ENCODE assay signal across 18 cellular contexts in genomic region chr9:136761545-136761981, GRCh38. TPM values are rescaled to one million over a fixed set of nuclear protein-coding genes. Genes with fewer than 3 reads are reported as not detected.
DNase-seq lines count a peak whose midpoint lies in the region; ATAC-seq, FAIRE-seq and TF ChIP-seq lines count a peak whose summit lies in the region.
"Had no signal": no experiment of that assay in that cellular context is flagged by ENCODE, and none has a peak within 500 bp of the region (broad histone marks: within the 10 kb centered on the region; RNA-seq: fewer than 3 reads in every experiment).

No MANE protein-coding gene starts in this region.

- TF ChIP-seq RAD21 in K562 (CRISPR knock-in tag; conservative IDR thresholded peaks at IDR 0.05 in 1 of 2, IDR thresholded peaks at IDR 0.05 in 1 of 2): no peak

- peak overlapping the region in 1 of 2 experiments; percentile 76; a peak in 2 of 4 replicates for H3K9ac ChIP-seq in K562 (ENCODE audit: insufficient read depth in 1 of 2, low read depth in 2 of 2, low read length in 2 of 2)
- H3K9ac ChIP-seq: SK-N-SH had no signal

- intact Hi-C loops in cardiac septum (cut with DNase I): no loop called here
- intact Hi-C loops in heart right ventricle (cut with DNase I): no loop called here
- intact Hi-C loops in K562 (cut with micrococcal nuclease): no loop called here
- intact Hi-C loops in lower lobe of right lung (cut with DNase I): no loop called here
- intact Hi-C loops in aorta (cut with DNase I): no loop called here

- H3K4me1 ChIP-seq in heart right ventricle (peaks cover 0 to 32% (median 8%) of the 10 kb centered on the region in 9 donors), K562 (replicated peaks in 1 of 2; ENCODE audit: control insufficient read depth in 2 of 2, insufficient read depth in 2 of 2, low read length in 2 of 2) (peaks cover 8 to 78% of the 10 kb centered on the region in 2 experiments; a peak in 4 of 5 replicates), lower lobe of right lung (no peaks in the 10 kb centered on the region), aorta (ENCODE audit: control insufficient read depth in 1 of 2, insufficient read depth in 2 of 2, low read length in 2 of 2) (no peaks in the 10 kb centered on the region)

- peak; percentile 64 for DNase-seq in cardiac septum (ENCODE audit: low spot score)
- DNase-seq in heart right ventricle: no peak
- peak in 1 of 4 experiments; percentile 42 for DNase-seq in K562 (ENCODE audit: extremely low read depth in 1 of 4, low spot score in 3 of 4)
- DNase-seq in lower lobe of right lung: peak; percentile 34
- peak; percentile 26 to 34 for DNase-seq in aorta
- DNase-seq in AG20443 (ENCODE audit: low spot score): no peak
- no peak for DNase-seq in H54 (ENCODE audit: insufficient read length, low spot score)
- no peak for DNase-seq in DMS114 treated with DMSO at 0.1 percent for 48 hours (lab: John Stamatoyannopoulos, UW; ENCODE audit: unreplicated experiment)
- DNase-seq: 8988T; CD8-positive, alpha-beta T cell; NCI-H1417 treated with DMSO at 0.1 percent for 48 hours; NCI-H187 treated with DMSO at 0.1 percent for 48 hours; NCI-H524 treated with DMSO at 0.1 percent for 48 hours; SHP77 treated with DMSO at 0.1 percent for 48 hours had no signal

- H3K4me2 ChIP-seq in K562 (ENCODE audit: insufficient read depth, low read length): no peak overlapping the region

- BruUV-seq in K562 (replicated peaks; lab: Mats Ljungman, UMichigan): no TSS peak

- no peak for TF ChIP-seq EP300 in K562 (IDR thresholded peaks at IDR 0.05; ENCODE audit: low read length)

- no peak for FAIRE-seq in K562 (lab: Jason Lieb, UNC)
- FAIRE-seq in H54 (lab: Jason Lieb, UNC): no peak

- no peaks in the 10 kb centered on the region for H3K79me2 ChIP-seq in K562 (ENCODE audit: control insufficient read depth, insufficient read depth, low read length)

- no peaks in the 10 kb centered on the region for H4K20me1 ChIP-seq in K562 (replicated peaks; ENCODE audit: control insufficient read depth, insufficient read depth, low read length)

- WGBS in heart right ventricle, 2 donors: 82 to 83% methylated on average over 13 of the region's 13 CpGs
- WGBS in K562 (ENCODE audit: insufficient coverage, low coverage, missing lambda C conversion rate): 37% methylated on average over 5 of the region's 13 CpGs
- 81 to 88% methylated on average over 11 to 13 of the region's 13 CpGs for WGBS in aorta, 2 donors

- no peak for TF ChIP-seq CTCF in heart right ventricle (IDR thresholded peaks at IDR 0.05)
- TF ChIP-seq CTCF in K562 (IDR thresholded peaks at IDR 0.05 in 2 of 3, conservative IDR thresholded peaks at IDR 0.05 in 1 of 3; ENCODE audit: insufficient read depth in 2 of 3, low read depth in 1 of 3, low read length in 3 of 3): no peak
- TF ChIP-seq CTCF in lower lobe of right lung (IDR thresholded peaks at IDR 0.05): no peak

- ATAC-seq in heart right ventricle (no peak), K562 (no peak), lower lobe of right lung (no peak), aorta (ENCODE audit: low FRiP score) (no peak)
- ATAC-seq: CD8-positive, alpha-beta T cell had no signal

- in situ Hi-C loops in K562 (cut with MboI): no loop called here

- no peaks in the 10 kb centered on the region for H3K9me1 ChIP-seq in K562 (ENCODE audit: control insufficient read depth, insufficient read depth, low read length)

- no peaks in the 10 kb centered on the region for H3K9me3 ChIP-seq in heart right ventricle
- H3K9me3 ChIP-seq in K562 (replicated peaks; ENCODE audit: control insufficient read depth, insufficient read depth, low read depth, low read length): no peaks in the 10 kb centered on the region
- no peaks in the 10 kb centered on the region for H3K9me3 ChIP-seq in lower lobe of right lung
- H3K9me3 ChIP-seq in aorta (ENCODE audit: control insufficient read depth, low read length): no peaks in the 10 kb centered on the region
- H3K9me3 ChIP-seq: SK-N-SH had no signal

- H3K4me3 ChIP-seq in heart right ventricle (no peak overlapping the region), K562 (no peak overlapping the region), lower lobe of right lung (no peak overlapping the region), aorta (ENCODE audit: low read length in 2 of 2) (no peak overlapping the region)

- H3K27ac ChIP-seq in heart right ventricle (no peak overlapping the region), K562 (ENCODE audit: extremely low read depth, low read depth, low read length) (no peak overlapping the region), lower lobe of right lung (no peak overlapping the region), aorta (ENCODE audit: low read depth in 1 of 2, low read length in 2 of 2) (no peak overlapping the region)

- POLR2A ChIA-PET in K562 (lab: Yijun Ruan, JAX): interaction anchor here (0.5 to 1.6 kb wide), 3 partner anchors 10 to 1209 kb away, joined by 3 to 6 read pairs (median 3); no protein-coding TSS in a partner anchor

- H2AFZ ChIP-seq in K562 (ENCODE audit: low read depth, low read length): no peak overlapping the region

- H3K36me3 ChIP-seq in heart right ventricle (no peaks in the 10 kb centered on the region), K562 (ENCODE audit: control insufficient read depth, insufficient read depth, low read length) (no peaks in the 10 kb centered on the region), lower lobe of right lung (no peaks in the 10 kb centered on the region), aorta (ENCODE audit: control insufficient read depth in 1 of 2, insufficient read depth in 2 of 2, low read length in 1 of 2) (no peaks in the 10 kb centered on the region)

- H3K27me3 ChIP-seq in heart right ventricle (peaks cover 0 to 24% (median 4%) of the 10 kb centered on the region in 7 donors), K562 (ENCODE audit: control insufficient read depth in 2 of 2, insufficient read depth in 2 of 2, low read length in 2 of 2) (no peaks in the 10 kb centered on the region), lower lobe of right lung (ENCODE audit: low read depth) (peaks cover 16% of the 10 kb centered on the region), aorta (ENCODE audit: control insufficient read depth in 1 of 2, insufficient read depth in 2 of 2, low read length in 1 of 2) (no peaks in the 10 kb centered on the region)

- CTCF ChIA-PET in K562 (lab: Yijun Ruan, JAX; ENCODE audit: low intra/inter-chr PET ratio): no interaction called here

- TF ChIP-seq POLR2A in K562 (conservative IDR thresholded peaks at IDR 0.05) (no peak), H54 (IDR thresholded peaks at IDR 0.05; ENCODE audit: low read depth, low read length) (no peak)

RNA-seq across cellular contexts. Expression of gene LCN15, which starts 2.8 kb away (rescaled TPM):
- total RNA-seq in cardiac septum (not detected), heart right ventricle (10 to 100 TPM in 1 of 10 donors, 1 to 10 TPM in 1, under 1 TPM in 1, not detected in 7; 0.85 to 20.1 (median 1.3) TPM), K562 (2014; rRNA removed) (not detected in 2 replicates), K562 (2014; rRNA removed; fragmentation: Illumina TruSeq; extraction: Trizol) (not detected in 2 replicates), K562 (2015; rRNA removed; fragmentation: Illumina TruSeq; extraction: Trizol) (not detected in 2 replicates), K562 (2021) (not detected in 2 replicates), lower lobe of right lung (not detected), aorta (not detected)
- polyA plus RNA-seq in heart right ventricle (1 to 10 TPM; 1.0 to 6.1 TPM), K562 (2011; rRNA removed) (0.11 TPM in 1 of 2 replicates, not detected in the other), K562 (2014; fragmentation: Illumina TruSeq; extraction: Trizol) (not detected in 2 replicates), K562 (2014; fragmentation: Nextera tagmentation; extraction: Ambion mirVana) (not detected), K562 (2014; rRNA removed) (0.13 and 0.66 TPM in 2 replicates), aorta (under 1 TPM in 1 of 2 donors, not detected in 1; 0.88 TPM)
- 0.37 TPM in 1 of 2 replicates, not detected in the other for total RNA-seq in K562 (2011; cell fraction: chromatin; rRNA removed; ENCODE audit: low replicate concordance)
- 0.13 and 0.33 TPM in 2 replicates for total RNA-seq in K562 (2011; cell fraction: nucleolus; rRNA removed)
- 0.22 and 0.38 TPM in 2 replicates for total RNA-seq in K562 (2011; cell fraction: nucleoplasm; rRNA removed)
- 0.15 and 0.18 TPM in 2 replicates for polyA plus RNA-seq in K562 (2011; cell fraction: cytosol; rRNA removed)
- polyA plus RNA-seq in K562 (2011; cell fraction: nucleus; rRNA removed): 0.30 and 0.37 TPM in 2 replicates
- polyA plus RNA-seq in K562 (2012): 0.24 TPM in 1 of 2 replicates, not detected in the other
- polyA minus RNA-seq in K562 (2011; rRNA and poly(A)+ RNA removed): not detected in 2 replicates
- polyA minus RNA-seq in K562 (2011; cell fraction: cytosol; rRNA and poly(A)+ RNA removed): not detected in 2 replicates
- polyA minus RNA-seq in K562 (2011; cell fraction: nucleus; rRNA and poly(A)+ RNA removed): 0.11 TPM in 1 of 2 replicates, not detected in the other
- total RNA-seq: Calu3; CD8-positive, alpha-beta T cell; M059J had no signal
- polyA plus RNA-seq: BJ had no signal

RNA-seq across cellular contexts. Expression of gene LCN8, which starts 3.5 kb away (rescaled TPM):
- total RNA-seq in cardiac septum (not detected), heart right ventricle (not detected), K562 (2014; rRNA removed) (not detected in 2 replicates), K562 (2014; rRNA removed; fragmentation: Illumina TruSeq; extraction: Trizol) (not detected in 2 replicates), K562 (2015; rRNA removed; fragmentation: Illumina TruSeq; extraction: Trizol) (not detected in 2 replicates), K562 (2021) (not detected in 2 replicates), lower lobe of right lung (not detected), aorta (not detected)
- polyA plus RNA-seq in heart right ventricle (not detected), K562 (2011; rRNA removed) (not detected in 2 replicates), K562 (2014; fragmentation: Illumina TruSeq; extraction: Trizol) (not detected in 2 replicates), K562 (2014; fragmentation: Nextera tagmentation; extraction: Ambion mirVana) (not detected), K562 (2014; rRNA removed) (not detected in 2 replicates), aorta (under 1 TPM in 1 of 2 donors, not detected in 1; 0.10 TPM)
- 0.14 TPM in 1 of 2 replicates, not detected in the other for total RNA-seq in K562 (2011; cell fraction: chromatin; rRNA removed; ENCODE audit: low replicate concordance)
- total RNA-seq in K562 (2011; cell fraction: nucleolus; rRNA removed): not detected in 2 replicates
- total RNA-seq in K562 (2011; cell fraction: nucleoplasm; rRNA removed): not detected in 2 replicates
- polyA plus RNA-seq in K562 (2011; cell fraction: cytosol; rRNA removed): not detected in 2 replicates
- polyA plus RNA-seq in K562 (2011; cell fraction: nucleus; rRNA removed): not detected in 2 replicates
- not detected in 2 replicates for polyA plus RNA-seq in K562 (2012)
- not detected in 2 replicates for polyA minus RNA-seq in K562 (2011; rRNA and poly(A)+ RNA removed)
- polyA minus RNA-seq in K562 (2011; cell fraction: cytosol; rRNA and poly(A)+ RNA removed): not detected in 2 replicates
- not detected in 2 replicates for polyA minus RNA-seq in K562 (2011; cell fraction: nucleus; rRNA and poly(A)+ RNA removed)
- total RNA-seq: Calu3; CD8-positive, alpha-beta T cell; M059J had no signal
- polyA plus RNA-seq: BJ, SK-N-SH had no signal

RNA-seq across cellular contexts. Expression of gene LCN6, which starts 13.2 kb away (rescaled TPM):
- total RNA-seq in cardiac septum: 4.5 TPM
- total RNA-seq in heart right ventricle: 10 to 100 TPM in 3 of 10 donors, 1 to 10 TPM in 7; 1.5 to 76.8 (median 3.5) TPM
- 100 to 1,000 TPM in 1 of 2 donors, 10 to 100 TPM in 1; 95.6 to 261 TPM for polyA plus RNA-seq in heart right ventricle
- total RNA-seq in K562 (2011; cell fraction: chromatin; rRNA removed; ENCODE audit: low replicate concordance): 0.86 TPM in 1 of 2 replicates, not detected in the other
- 0.67 and 1.6 TPM in 2 replicates for total RNA-seq in K562 (2011; cell fraction: nucleolus; rRNA removed)
- 0.81 TPM in 1 of 2 replicates, not detected in the other for total RNA-seq in K562 (2011; cell fraction: nucleoplasm; rRNA removed)
- 0.45 and 0.57 TPM in 2 replicates for total RNA-seq in K562 (2014; rRNA removed)
- total RNA-seq in K562 (2014; rRNA removed; fragmentation: Illumina TruSeq; extraction: Trizol): 0.33 TPM in 1 of 2 replicates, not detected in the other
- not detected in 2 replicates for total RNA-seq in K562 (2015; rRNA removed; fragmentation: Illumina TruSeq; extraction: Trizol)
- total RNA-seq in K562 (2021): not detected in 2 replicates
- 0.42 TPM in 1 of 2 replicates, not detected in the other for polyA plus RNA-seq in K562 (2011; rRNA removed)
- 0.98 TPM in 1 of 2 replicates, not detected in the other for polyA plus RNA-seq in K562 (2011; cell fraction: cytosol; rRNA removed)
- 4.3 TPM in 1 of 2 replicates, not detected in the other for polyA plus RNA-seq in K562 (2011; cell fraction: nucleus; rRNA removed)
- polyA plus RNA-seq in K562 (2012): 0.12 TPM in 1 of 2 replicates, not detected in the other
- polyA plus RNA-seq in K562 (2014; fragmentation: Illumina TruSeq; extraction: Trizol): not detected in 2 replicates
- under 1 TPM in 1 of 2 experiments, not detected in 1; 0.10 TPM for polyA plus RNA-seq in K562 (2014; fragmentation: Nextera tagmentation; extraction: Ambion mirVana)
- polyA plus RNA-seq in K562 (2014; rRNA removed): 2.2 TPM in 1 of 2 replicates, not detected in the other
- polyA minus RNA-seq in K562 (2011; rRNA and poly(A)+ RNA removed): not detected in 2 replicates
- not detected in 2 replicates for polyA minus RNA-seq in K562 (2011; cell fraction: cytosol; rRNA and poly(A)+ RNA removed)
- not detected in 2 replicates for polyA minus RNA-seq in K562 (2011; cell fraction: nucleus; rRNA and poly(A)+ RNA removed)
- 2.9 TPM for total RNA-seq in lower lobe of right lung
- total RNA-seq in aorta: 10 to 100 TPM; 17.4 to 24.2 TPM
- 1 to 10 TPM in 1 of 2 donors, not detected in 1; 2.5 TPM for polyA plus RNA-seq in aorta
- total RNA-seq: Calu3; CD8-positive, alpha-beta T cell; M059J had no signal
- polyA plus RNA-seq: BJ, SK-N-SH had no signal

RNA-seq across cellular contexts. Expression of gene LCN10, which starts 18.8 kb away (rescaled TPM):
- total RNA-seq in cardiac septum: 3.3 TPM
- total RNA-seq in heart right ventricle: 10 to 100 TPM in 3 of 10 donors, 1 to 10 TPM in 4, under 1 TPM in 3; 0.44 to 28.7 (median 1.7) TPM
- polyA plus RNA-seq in heart right ventricle: 100 to 1,000 TPM in 1 of 2 donors, 10 to 100 TPM in 1; 34.0 to 144 TPM
- total RNA-seq in K562 (2011; cell fraction: chromatin; rRNA removed; ENCODE audit: low replicate concordance): 0.44 TPM in 1 of 2 replicates, not detected in the other
- total RNA-seq in K562 (2011; cell fraction: nucleolus; rRNA removed): 0.17 and 0.26 TPM in 2 replicates
- 0.44 TPM in 1 of 2 replicates, not detected in the other for total RNA-seq in K562 (2011; cell fraction: nucleoplasm; rRNA removed)
- total RNA-seq in K562 (2014; rRNA removed): 0.12 TPM in 1 of 2 replicates, not detected in the other
- not detected in 2 replicates for total RNA-seq in K562 (2014; rRNA removed; fragmentation: Illumina TruSeq; extraction: Trizol)
- total RNA-seq in K562 (2015; rRNA removed; fragmentation: Illumina TruSeq; extraction: Trizol): 0.11 TPM in 1 of 2 replicates, not detected in the other
- 0.29 TPM in 1 of 2 replicates, not detected in the other for total RNA-seq in K562 (2021)
- polyA plus RNA-seq in K562 (2011; rRNA removed): 0.11 and 0.14 TPM in 2 replicates
- 0.35 and 0.42 TPM in 2 replicates for polyA plus RNA-seq in K562 (2011; cell fraction: cytosol; rRNA removed)
- polyA plus RNA-seq in K562 (2011; cell fraction: nucleus; rRNA removed): 0.10 and 1.1 TPM in 2 replicates
- 0.14 TPM in 1 of 2 replicates, not detected in the other for polyA plus RNA-seq in K562 (2012)
- polyA plus RNA-seq in K562 (2014; fragmentation: Illumina TruSeq; extraction: Trizol): 0.11 and 0.21 TPM in 2 replicates
- under 1 TPM in 1 of 2 experiments, not detected in 1; 0.10 TPM for polyA plus RNA-seq in K562 (2014; fragmentation: Nextera tagmentation; extraction: Ambion mirVana)
- 0.16 TPM in 1 of 2 replicates, not detected in the other for polyA plus RNA-seq in K562 (2014; rRNA removed)
- polyA minus RNA-seq in K562 (2011; rRNA and poly(A)+ RNA removed): 0.14 TPM in 1 of 2 replicates, not detected in the other
- polyA minus RNA-seq in K562 (2011; cell fraction: cytosol; rRNA and poly(A)+ RNA removed): not detected in 2 replicates
- polyA minus RNA-seq in K562 (2011; cell fraction: nucleus; rRNA and poly(A)+ RNA removed): 0.40 TPM in 1 of 2 replicates, not detected in the other
- 2.5 TPM for total RNA-seq in lower lobe of right lung
- total RNA-seq in aorta: 10 to 100 TPM; 11.4 to 13.4 TPM
- 1 to 10 TPM in 1 of 2 donors, under 1 TPM in 1; 0.25 to 2.1 TPM for polyA plus RNA-seq in aorta
- total RNA-seq: M059J had no signal
- polyA plus RNA-seq: BJ, SK-N-SH had no signal

RNA-seq across cellular contexts. Expression of gene TMEM141, which starts 29.6 kb away (rescaled TPM):
- total RNA-seq in cardiac septum: 62.5 TPM
- 10 to 100 TPM; 48.1 to 83.4 (median 61.8) TPM for total RNA-seq in heart right ventricle
- polyA plus RNA-seq in heart right ventricle: 100 to 1,000 TPM in 1 of 2 donors, 10 to 100 TPM in 1; 95.6 to 107 TPM
- 14.3 and 58.8 TPM in 2 replicates for total RNA-seq in K562 (2011; cell fraction: chromatin; rRNA removed; ENCODE audit: low replicate concordance)
- 81.7 and 85.9 TPM in 2 replicates for total RNA-seq in K562 (2011; cell fraction: nucleolus; rRNA removed)
- total RNA-seq in K562 (2011; cell fraction: nucleoplasm; rRNA removed): 50.0 and 50.2 TPM in 2 replicates
- total RNA-seq in K562 (2014; rRNA removed): 113 and 143 TPM in 2 replicates
- total RNA-seq in K562 (2014; rRNA removed; fragmentation: Illumina TruSeq; extraction: Trizol): 36.2 and 53.6 TPM in 2 replicates
- 68.9 and 69.5 TPM in 2 replicates for total RNA-seq in K562 (2015; rRNA removed; fragmentation: Illumina TruSeq; extraction: Trizol)
- 78.7 and 94.7 TPM in 2 replicates for total RNA-seq in K562 (2021)
- polyA plus RNA-seq in K562 (2011; rRNA removed): 74.8 and 80.1 TPM in 2 replicates
- polyA plus RNA-seq in K562 (2011; cell fraction: cytosol; rRNA removed): 132 and 164 TPM in 2 replicates
- 87.8 and 100 TPM in 2 replicates for polyA plus RNA-seq in K562 (2011; cell fraction: nucleus; rRNA removed)
- 76.7 and 87.0 TPM in 2 replicates for polyA plus RNA-seq in K562 (2012)
- polyA plus RNA-seq in K562 (2014; fragmentation: Illumina TruSeq; extraction: Trizol): 110 and 112 TPM in 2 replicates
- polyA plus RNA-seq in K562 (2014; fragmentation: Nextera tagmentation; extraction: Ambion mirVana): 10 to 100 TPM; 21.5 to 35.8 TPM
- 123 and 134 TPM in 2 replicates for polyA plus RNA-seq in K562 (2014; rRNA removed)
- polyA minus RNA-seq in K562 (2011; rRNA and poly(A)+ RNA removed): 10.4 and 13.4 TPM in 2 replicates
- 13.7 and 16.5 TPM in 2 replicates for polyA minus RNA-seq in K562 (2011; cell fraction: cytosol; rRNA and poly(A)+ RNA removed)
- 31.6 and 42.7 TPM in 2 replicates for polyA minus RNA-seq in K562 (2011; cell fraction: nucleus; rRNA and poly(A)+ RNA removed)
- 57.2 TPM for total RNA-seq in lower lobe of right lung
- 10 to 100 TPM; 26.6 to 27.0 TPM for total RNA-seq in aorta
- 10 to 100 TPM; 57.0 to 95.8 TPM for polyA plus RNA-seq in aorta

Comparison
In these comparisons a context has a peak if more than half of its experiments do, and no peak if none do; other contexts are left out.
1. DNase-seq: peak in cardiac septum (single experiment), lower lobe of right lung (single experiment) and aorta (2 of 2); none in heart right ventricle (0 of 2), AG20443 (single experiment), H54 (single experiment) and DMS114 treated with DMSO at 0.1 percent for 48 hours (single experiment).